10 cellular contexts compared by ENCODE assay signal in genomic region chr1:159172599-159173291, GRCh38. TPM values are rescaled to one million over a fixed set of nuclear protein-coding genes. Genes with fewer than 3 reads are reported as not detected.
DNase-seq lines count a peak whose midpoint lies in the region; ATAC-seq and TF ChIP-seq lines count a peak whose summit lies in the region.
"Had no signal": no experiment of that assay in that cellular context is flagged by ENCODE, and none has a peak within 500 bp of the region (broad histone marks: within the 10 kb centered on the region; RNA-seq: fewer than 3 reads in every experiment).

No MANE protein-coding gene starts in this region.

- no peak for TF ChIP-seq CTCF in dorsolateral prefrontal cortex (IDR thresholded peaks at IDR 0.05 in 54 of 56, conservative IDR thresholded peaks at IDR 0.05 in 2 of 56; ENCODE audit: low read depth in 1 of 56, partially characterized antibody in 56 of 56)
- no peak for TF ChIP-seq CTCF in lower leg skin (IDR thresholded peaks at IDR 0.05)
- TF ChIP-seq CTCF in suprapubic skin (IDR thresholded peaks at IDR 0.05): no peak

- no peak for ATAC-seq in GM21528 (IDR thresholded peaks at IDR 0.05; ENCODE audit: low FRiP score, unreplicated experiment)

- H3K4me1 ChIP-seq in suprapubic skin: peaks cover 24% of the 10 kb centered on the region

- intact Hi-C loops in dorsolateral prefrontal cortex (cut with DNase I): no loop called here
- intact Hi-C loops in lower leg skin (cut with DNase I; ENCODE audit: low total_unique reads): no loop called here

- no peak for TF ChIP-seq EP300 in suprapubic skin (IDR thresholded peaks at IDR 0.05)

- H3K36me3 ChIP-seq in suprapubic skin: no peaks in the 10 kb centered on the region

- DNase-seq in NCI-H2227 treated with DMSO at 0.1 percent for 48 hours (lab: John Stamatoyannopoulos, UW): peak; percentile 23
- DNase-seq in dorsolateral prefrontal cortex: peak in 7 of 10 donors; percentile 40 to 86 (median 48)
- peak in 1 of 2 donors; percentile 88 for DNase-seq in lower leg skin (ENCODE audit: low spot score in 2 of 2)
- peak in 1 of 2 donors; percentile 72 for DNase-seq in suprapubic skin (ENCODE audit: low spot score in 2 of 2)
- DNase-seq in NCI-H1694 treated with DMSO at 0.1 percent for 48 hours (lab: John Stamatoyannopoulos, UW): no peak
- DNase-seq in activated CD8-positive, alpha-beta memory T cell treated with anti-CD3 and anti-CD28 coated beads, Interleukin-2, amount 50 U/mL, for 48 hours: no peak
- DNase-seq in germinal center (ENCODE audit: low spot score): no peak
- DNase-seq: activated effector memory CD4-positive, alpha-beta T cell treated with anti-CD3 and anti-CD28 coated beads, Interleukin-2, amount 50 U/mL, for 16 hours; NCI-H524 treated with DMSO at 0.1 percent for 48 hours had no signal

- H3K4me3 ChIP-seq in dorsolateral prefrontal cortex (peak overlapping the region; percentile 44 to 82 (median 69)), lower leg skin (ENCODE audit: low read depth, poor library complexity, severe bottlenecking) (peak overlapping the region; percentile 12), suprapubic skin (peak overlapping the region; percentile 52)

- H3K27me3 ChIP-seq in dorsolateral prefrontal cortex (peaks cover 0 to 51% (median 3%) of the 10 kb centered on the region in 45 donors), suprapubic skin (peaks cover 60% of the 10 kb centered on the region)

- TF ChIP-seq POLR2A in lower leg skin (IDR thresholded peaks at IDR 0.05) (no peak), suprapubic skin (IDR thresholded peaks at IDR 0.05) (no peak)

- WGBS in lower leg skin, 2 donors: 0 to 1% methylated on average over 17 of the region's 17 CpGs
- WGBS in suprapubic skin: 4% methylated on average over 17 of the region's 17 CpGs

- peak overlapping the region in 48 of 59 donors; percentile 24 to 97 (median 76) for H3K27ac ChIP-seq in dorsolateral prefrontal cortex
- no peak overlapping the region for H3K27ac ChIP-seq in suprapubic skin

- H3K9me3 ChIP-seq in suprapubic skin: no peaks in the 10 kb centered on the region

RNA-seq across cellular contexts. Expression of gene CADM3, which starts 1.3 kb away (rescaled TPM):
- 100 to 1,000 TPM in 119 of 120 experiments, 10 to 100 TPM in 1; 72.7 to 419 (median 287) TPM for total RNA-seq in dorsolateral prefrontal cortex
- 10 to 100 TPM in 1 of 4 donors, 1 to 10 TPM in 3; 2.6 to 11.0 (median 6.6) TPM for total RNA-seq in lower leg skin
- 1 to 10 TPM; 4.3 to 9.8 (median 7.9) TPM for total RNA-seq in suprapubic skin

RNA-seq across cellular contexts. Expression of gene ACKR1, which starts 31.9 kb away (rescaled TPM):
- 10 to 100 TPM in 109 of 120 experiments, 1 to 10 TPM in 11; 5.2 to 55.9 (median 16.9) TPM for total RNA-seq in dorsolateral prefrontal cortex
- total RNA-seq in lower leg skin: 100 to 1,000 TPM in 1 of 4 donors, 10 to 100 TPM in 3; 17.4 to 104 (median 46.9) TPM
- 100 to 1,000 TPM in 1 of 4 donors, 10 to 100 TPM in 3; 34.7 to 117 (median 41.4) TPM for total RNA-seq in suprapubic skin

Comparison
In these comparisons a context has a peak if more than half of its experiments do, and no peak if none do; other contexts are left out.
1. DNase-seq: peak in NCI-H2227 treated with DMSO at 0.1 percent for 48 hours (single experiment) and dorsolateral prefrontal cortex (7 of 10); none in NCI-H1694 treated with DMSO at 0.1 percent for 48 hours (single experiment), activated CD8-positive, alpha-beta memory T cell treated with anti-CD3 and anti-CD28 coated beads, Interleukin-2, amount 50 U/mL, for 48 hours (single experiment) and germinal center (single experiment).
2. H3K4me3 ChIP-seq: peak in every context shown above with its lines; median percentile 69 in dorsolateral prefrontal cortex; 52 in suprapubic skin; 12 in lower leg skin.
3. RNA of gene CADM3, which starts 1.3 kb away (total RNA-seq): 72.7 to 419 TPM in dorsolateral prefrontal cortex; 4.3 to 9.8 TPM in suprapubic skin and 2.6 to 11.0 TPM in lower leg skin; every median in the first group is over 4 times any median in the second.